In genomic region chr9:114055061-114055460, GRCh38 we compare ENCODE assay signal across 2 cellular contexts.
TF ChIP-seq lines count a peak whose summit lies in the region.

No MANE protein-coding gene starts in this region.

TF ChIP-seq in GM23338, 12 proteins besides CTCF, POLR2A, EP300 and RAD21 (continued from another document):
- TF ChIP-seq ZNF462 (CRISPR knock-in tag; IDR thresholded peaks at IDR 0.05) = no peak

TF ChIP-seq in endothelial cell of umbilical vein, 7 proteins besides CTCF, POLR2A, EP300 and RAD21 (continued from another document):
- TF ChIP-seq JUN (IDR thresholded peaks at IDR 0.05; ENCODE audit: borderline replicate concordance, insufficient read depth, insufficient read length, low read depth) = no peak
- TF ChIP-seq POLR2AphosphoS5 (IDR thresholded peaks at IDR 0.05; ENCODE audit: insufficient read depth, low read depth, low read length) = no peak
- no peak for TF ChIP-seq EZH2 (IDR thresholded peaks at IDR 0.05; ENCODE audit: borderline replicate concordance, low read depth, low read length, severe bottlenecking)
- TF ChIP-seq MYC (IDR thresholded peaks at IDR 0.05; ENCODE audit: low read depth, low read length) = no peak
TF ChIP-seq in endothelial cell of umbilical vein: peak in this region for 0.
